29 cellular contexts compared by ENCODE assay signal in genomic region chr10:119442758-119443060, GRCh38.
A peak's percentile ranks its signal among the peaks of the same experiment; 100 is the strongest.
DNase-seq lines count a peak whose midpoint lies in the region; ATAC-seq, FAIRE-seq and TF ChIP-seq lines count a peak whose summit lies in the region.
"Had no signal": no experiment of that assay in that cellular context is flagged by ENCODE, and none has a peak within 500 bp of the region (broad histone marks: within the 10 kb centered on the region; RNA-seq: fewer than 3 reads in every experiment).

No MANE protein-coding gene starts in this region.

- H3K4me1 Mint-ChIP-seq in activated naive CD8-positive, alpha-beta T cell treated with anti-CD3 and anti-CD28 coated beads, Interleukin-2, amount 10 ng/mL, durations not matched to agents 7 days and 5 days, result peaks cover 12% of the 10 kb centered on the region
- peaks cover 9% of the 10 kb centered on the region for H3K4me1 Mint-ChIP-seq in activated naive CD8-positive, alpha-beta T cell treated with anti-CD3 and anti-CD28 coated beads for 36 hours
- peaks cover 21% of the 10 kb centered on the region for H3K4me1 Mint-ChIP-seq in glutamatergic neuron (ENCODE audit: low read depth, unreplicated experiment)
- H3K4me1 Mint-ChIP-seq: mesothelial cell of epicardium had no signal

- POLR2A ChIA-PET in activated naive CD8-positive, alpha-beta T cell treated with anti-CD3 and anti-CD28 coated beads, Interleukin-2, amount 10 ng/mL, durations not matched to agents 7 days and 5 days (lab: Charles Lee), result interaction anchor here (1.0 kb wide), 1 partner anchor 50 kb away, joined by 4 read pairs; no protein-coding TSS in a partner anchor

- no peaks in the 10 kb centered on the region for H3K9me3 ChIP-seq in OCI-LY3 (ENCODE audit: insufficient read depth, low read length)
- H3K9me3 ChIP-seq in tibial artery, result no peaks in the 10 kb centered on the region
- H3K9me3 ChIP-seq: ascending aorta, MG63, transverse colon had no signal

- no peaks in the 10 kb centered on the region for H4K20me1 ChIP-seq in OCI-LY3 (ENCODE audit: insufficient read depth, low read length)

- ATAC-seq in activated naive CD8-positive, alpha-beta T cell treated with anti-CD3 and anti-CD28 coated beads, Interleukin-2, amount 10 ng/mL, durations not matched to agents 7 days and 5 days (ENCODE audit: low read depth), result no peak
- no peak for ATAC-seq in GM21529 (IDR thresholded peaks at IDR 0.05; ENCODE audit: unreplicated experiment)
- ATAC-seq: activated CD4-positive, alpha-beta T cell treated with anti-CD3 and anti-CD28 coated beads for 36 hours; activated CD8-positive, alpha-beta T cell treated with anti-CD3 and anti-CD28 coated beads for 36 hours; left ventricle myocardium superior; SK-N-SH treated with all-trans-retinoic acid at 6 μM for 48 hours had no signal

- H3K4me3 ChIP-seq in OCI-LY3 (ENCODE audit: low read length), result no peak overlapping the region
- no peak overlapping the region for H3K4me3 ChIP-seq in tibial artery
- H3K4me3 ChIP-seq: ascending aorta, coronary artery, MG63, transverse colon had no signal

- H3K4me2 ChIP-seq in OCI-LY3 (ENCODE audit: low read length), result peak overlapping the region; percentile 48

- no peaks in the 10 kb centered on the region for H3K27me3 ChIP-seq in OCI-LY3 (ENCODE audit: low read depth, low read length)
- H3K27me3 ChIP-seq in tibial artery, result no peaks in the 10 kb centered on the region
- H3K27me3 ChIP-seq: ascending aorta, MG63, transverse colon had no signal

- H3K4me3 Mint-ChIP-seq in activated naive CD8-positive, alpha-beta T cell treated with anti-CD3 and anti-CD28 coated beads, Interleukin-2, amount 10 ng/mL, durations not matched to agents 7 days and 5 days, result no peak overlapping the region
- H3K4me3 Mint-ChIP-seq in activated naive CD8-positive, alpha-beta T cell treated with anti-CD3 and anti-CD28 coated beads for 36 hours, result no peak overlapping the region
- H3K4me3 Mint-ChIP-seq in glutamatergic neuron (ENCODE audit: unreplicated experiment), result peak overlapping the region; percentile 28
- H3K4me3 Mint-ChIP-seq: activated CD4-positive, alpha-beta T cell treated with anti-CD3 and anti-CD28 coated beads for 36 hours; activated CD8-positive, alpha-beta T cell treated with anti-CD3 and anti-CD28 coated beads for 36 hours; CD4-positive, alpha-beta T cell; mesothelial cell of epicardium; T-helper 2 cell treated with Interferon-gamma antibody and Interleukin-4, amounts not matched to agents 5 μg/mL and 100 μg/mL, for 36 hours had no signal

- no peak overlapping the region for H2AFZ ChIP-seq in OCI-LY3 (ENCODE audit: low read depth, low read length)

- H3K27ac Mint-ChIP-seq in activated naive CD8-positive, alpha-beta T cell treated with anti-CD3 and anti-CD28 coated beads, Interleukin-2, amount 10 ng/mL, durations not matched to agents 7 days and 5 days, result peak overlapping the region; percentile 38
- H3K27ac Mint-ChIP-seq in activated naive CD8-positive, alpha-beta T cell treated with anti-CD3 and anti-CD28 coated beads for 36 hours, result no peak overlapping the region
- peak overlapping the region; percentile 62 for H3K27ac Mint-ChIP-seq in glutamatergic neuron (ENCODE audit: unreplicated experiment)
- H3K27ac Mint-ChIP-seq: activated CD4-positive, alpha-beta T cell treated with anti-CD3 and anti-CD28 coated beads for 36 hours; activated CD8-positive, alpha-beta T cell treated with anti-CD3 and anti-CD28 coated beads for 36 hours; activated T-helper 2 cell treated with anti-CD3 and anti-CD28 coated beads, Interferon-gamma antibody, Interleukin-2, Interleukin-4, amounts not matched to agents 10 μg/mL and 5 μg/mL and 100 μg/mL, durations not matched to agents 14 hours and 24 hours and 36 hours; CD4-positive, alpha-beta T cell; mesothelial cell of epicardium; T-helper 2 cell treated with Interferon-gamma antibody and Interleukin-4, amounts not matched to agents 5 μg/mL and 100 μg/mL, for 36 hours had no signal

- H3K27me3 Mint-ChIP-seq in activated naive CD8-positive, alpha-beta T cell treated with anti-CD3 and anti-CD28 coated beads, Interleukin-2, amount 10 ng/mL, durations not matched to agents 7 days and 5 days, result no peaks in the 10 kb centered on the region
- no peaks in the 10 kb centered on the region for H3K27me3 Mint-ChIP-seq in activated naive CD8-positive, alpha-beta T cell treated with anti-CD3 and anti-CD28 coated beads for 36 hours
- H3K27me3 Mint-ChIP-seq in glutamatergic neuron (ENCODE audit: unreplicated experiment), result peaks cover 6% of the 10 kb centered on the region
- H3K27me3 Mint-ChIP-seq: activated CD4-positive, alpha-beta T cell treated with anti-CD3 and anti-CD28 coated beads for 36 hours; activated CD8-positive, alpha-beta T cell treated with anti-CD3 and anti-CD28 coated beads for 36 hours; CD4-positive, alpha-beta T cell had no signal

- no peak for TF ChIP-seq CTCF in OCI-LY3 (IDR thresholded peaks at IDR 0.05; ENCODE audit: low read depth, low read length)
- TF ChIP-seq CTCF in glutamatergic neuron (IDR thresholded peaks at IDR 0.05; ENCODE audit: partially characterized antibody, unreplicated experiment), result no peak
- no peak for TF ChIP-seq CTCF in tibial artery (IDR thresholded peaks at IDR 0.05)
- TF ChIP-seq CTCF in D721Med (IDR thresholded peaks at IDR 0.05; ENCODE audit: insufficient read depth, missing control alignments), result no peak

- FAIRE-seq in D721Med (lab: Jason Lieb, UNC), result no peak
- FAIRE-seq: GM19239, H54, islet of Langerhans had no signal

- H3K9me3 Mint-ChIP-seq in activated naive CD8-positive, alpha-beta T cell treated with anti-CD3 and anti-CD28 coated beads, Interleukin-2, amount 10 ng/mL, durations not matched to agents 7 days and 5 days, result no peaks in the 10 kb centered on the region
- no peaks in the 10 kb centered on the region for H3K9me3 Mint-ChIP-seq in activated naive CD8-positive, alpha-beta T cell treated with anti-CD3 and anti-CD28 coated beads for 36 hours
- peaks cover 20% of the 10 kb centered on the region for H3K9me3 Mint-ChIP-seq in glutamatergic neuron (ENCODE audit: unreplicated experiment)
- H3K9me3 Mint-ChIP-seq: activated CD8-positive, alpha-beta T cell treated with anti-CD3 and anti-CD28 coated beads for 36 hours; activated T-helper 2 cell treated with anti-CD3 and anti-CD28 coated beads, Interferon-gamma antibody, Interleukin-2, Interleukin-4, amounts not matched to agents 10 μg/mL and 5 μg/mL and 100 μg/mL, durations not matched to agents 14 hours and 24 hours and 36 hours; CD4-positive, alpha-beta T cell; mesothelial cell of epicardium; T-helper 2 cell treated with Interferon-gamma antibody and Interleukin-4, amounts not matched to agents 5 μg/mL and 100 μg/mL, for 36 hours had no signal

- peaks cover 16% of the 10 kb centered on the region for H3K36me3 Mint-ChIP-seq in activated naive CD8-positive, alpha-beta T cell treated with anti-CD3 and anti-CD28 coated beads, Interleukin-2, amount 10 ng/mL, durations not matched to agents 7 days and 5 days
- peaks cover 2% of the 10 kb centered on the region for H3K36me3 Mint-ChIP-seq in activated naive CD8-positive, alpha-beta T cell treated with anti-CD3 and anti-CD28 coated beads for 36 hours
- peaks cover 11% of the 10 kb centered on the region for H3K36me3 Mint-ChIP-seq in glutamatergic neuron (ENCODE audit: unreplicated experiment)
- H3K36me3 Mint-ChIP-seq: mesothelial cell of epicardium had no signal

- no peak overlapping the region for H3K27ac ChIP-seq in OCI-LY3 (ENCODE audit: low read length)
- H3K27ac ChIP-seq in tibial artery, result peak overlapping the region; percentile 81 to 82

- H3K36me3 ChIP-seq in OCI-LY3 (replicated peaks; ENCODE audit: low read depth, low read length) (no peaks in the 10 kb centered on the region), tibial artery (peaks cover 14 to 62% (median 44%) of the 10 kb centered on the region in 3 donors)
- H3K36me3 ChIP-seq: MG63, transverse colon had no signal

- H3K9ac ChIP-seq in OCI-LY3 (ENCODE audit: low read length), result no peak overlapping the region

- no peak for DNase-seq in activated naive CD8-positive, alpha-beta T cell treated with anti-CD3 and anti-CD28 coated beads, Interleukin-2, amount 10 ng/mL, durations not matched to agents 7 days and 5 days
- no peak for DNase-seq in activated naive CD8-positive, alpha-beta T cell treated with anti-CD3 and anti-CD28 coated beads for 36 hours
- DNase-seq in glutamatergic neuron (no peak), tibial artery (no peak), D721Med (ENCODE audit: insufficient read length, low spot score) (no peak), Kasumi-1 (lab: John Stamatoyannopoulos, UW) (no peak)
- DNase-seq: 8988T; activated CD4-positive, alpha-beta T cell treated with anti-CD3 and anti-CD28 coated beads for 36 hours; activated CD8-positive, alpha-beta memory T cell treated with anti-CD3 and anti-CD28 coated beads, Interleukin-2, amount 50 U/mL, for 48 hours; activated CD8-positive, alpha-beta T cell treated with anti-CD3 and anti-CD28 coated beads for 36 hours; CD4-positive, alpha-beta T cell; effector memory CD4-positive, alpha-beta T cell; MG63; NCI-H1105; NCI-H187; stimulated activated CD4-positive, alpha-beta T cell treated with anti-CD3 and anti-CD28 coated beads, Interleukin-4, amount 100 ng/mL, for 24 hours; transverse colon had no signal

- H3K4me1 ChIP-seq in OCI-LY3 (ENCODE audit: low read length), result no peaks in the 10 kb centered on the region
- peaks cover 0 to 23% (median 17%) of the 10 kb centered on the region in 4 donors for H3K4me1 ChIP-seq in tibial artery
- H3K4me1 ChIP-seq: transverse colon had no signal

- intact Hi-C loops in tibial artery (cut with DNase I; ENCODE audit: low total_unique reads), result no loop called here

- no peaks in the 10 kb centered on the region for H3K79me2 ChIP-seq in OCI-LY3 (ENCODE audit: low read length)
